Comparison of ENCODE assay signal across 1 cellular context in the genomic region with DNA sequence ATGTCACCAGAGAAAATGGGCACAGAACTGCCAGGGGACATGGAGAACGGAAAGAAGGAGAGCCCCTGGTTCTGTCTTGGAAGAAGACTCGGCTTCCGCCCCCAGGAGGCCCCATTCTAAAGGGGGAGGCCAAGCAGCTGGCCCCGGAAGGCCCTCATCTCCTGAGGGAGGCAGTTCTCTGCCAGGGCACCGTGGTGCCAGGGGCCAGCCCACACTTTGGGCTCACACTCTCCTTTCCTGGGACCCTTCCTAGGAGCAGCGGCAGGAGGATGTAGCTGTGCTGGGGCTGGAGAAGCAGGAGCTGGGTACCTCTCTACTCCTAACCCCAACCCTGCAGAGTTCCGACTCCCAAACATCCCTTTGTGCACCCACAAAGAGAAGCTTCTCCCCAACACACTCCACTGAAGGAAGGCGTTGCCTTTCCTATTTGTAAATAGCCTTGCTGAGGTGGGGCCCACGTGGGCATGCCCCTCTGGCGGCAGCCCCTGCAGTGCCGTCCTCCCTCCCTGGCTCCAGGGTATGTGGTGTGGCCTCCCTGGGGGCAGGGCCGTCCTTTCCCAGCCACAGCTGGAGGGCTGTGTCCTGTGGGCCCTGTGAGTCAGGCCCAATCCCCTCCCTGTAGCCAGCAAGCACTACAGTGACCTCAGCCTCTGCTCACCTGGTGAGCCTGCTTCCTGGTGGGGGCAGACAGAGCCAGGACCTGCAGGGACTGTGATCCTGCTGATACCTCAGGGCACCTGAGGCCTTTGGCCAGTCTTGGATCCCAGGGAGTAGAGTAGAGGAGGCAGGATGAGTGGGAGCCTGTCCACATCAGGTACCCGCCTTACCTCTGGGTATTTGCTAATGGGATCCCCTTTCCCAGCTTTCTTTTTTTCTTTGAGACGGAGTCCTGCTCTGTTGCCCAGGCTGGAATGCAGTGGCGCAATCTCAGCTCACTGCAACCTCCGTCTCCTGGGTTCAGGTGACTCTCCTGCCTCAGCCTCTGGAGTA.
TF ChIP-seq lines count a peak whose summit lies in the region.

No MANE protein-coding gene starts in this region.

TF ChIP-seq in HepG2, 621 proteins besides CTCF, POLR2A, EP300 and RAD21 (continued from another document and continues in another):
- TF ChIP-seq, protein P1, sequence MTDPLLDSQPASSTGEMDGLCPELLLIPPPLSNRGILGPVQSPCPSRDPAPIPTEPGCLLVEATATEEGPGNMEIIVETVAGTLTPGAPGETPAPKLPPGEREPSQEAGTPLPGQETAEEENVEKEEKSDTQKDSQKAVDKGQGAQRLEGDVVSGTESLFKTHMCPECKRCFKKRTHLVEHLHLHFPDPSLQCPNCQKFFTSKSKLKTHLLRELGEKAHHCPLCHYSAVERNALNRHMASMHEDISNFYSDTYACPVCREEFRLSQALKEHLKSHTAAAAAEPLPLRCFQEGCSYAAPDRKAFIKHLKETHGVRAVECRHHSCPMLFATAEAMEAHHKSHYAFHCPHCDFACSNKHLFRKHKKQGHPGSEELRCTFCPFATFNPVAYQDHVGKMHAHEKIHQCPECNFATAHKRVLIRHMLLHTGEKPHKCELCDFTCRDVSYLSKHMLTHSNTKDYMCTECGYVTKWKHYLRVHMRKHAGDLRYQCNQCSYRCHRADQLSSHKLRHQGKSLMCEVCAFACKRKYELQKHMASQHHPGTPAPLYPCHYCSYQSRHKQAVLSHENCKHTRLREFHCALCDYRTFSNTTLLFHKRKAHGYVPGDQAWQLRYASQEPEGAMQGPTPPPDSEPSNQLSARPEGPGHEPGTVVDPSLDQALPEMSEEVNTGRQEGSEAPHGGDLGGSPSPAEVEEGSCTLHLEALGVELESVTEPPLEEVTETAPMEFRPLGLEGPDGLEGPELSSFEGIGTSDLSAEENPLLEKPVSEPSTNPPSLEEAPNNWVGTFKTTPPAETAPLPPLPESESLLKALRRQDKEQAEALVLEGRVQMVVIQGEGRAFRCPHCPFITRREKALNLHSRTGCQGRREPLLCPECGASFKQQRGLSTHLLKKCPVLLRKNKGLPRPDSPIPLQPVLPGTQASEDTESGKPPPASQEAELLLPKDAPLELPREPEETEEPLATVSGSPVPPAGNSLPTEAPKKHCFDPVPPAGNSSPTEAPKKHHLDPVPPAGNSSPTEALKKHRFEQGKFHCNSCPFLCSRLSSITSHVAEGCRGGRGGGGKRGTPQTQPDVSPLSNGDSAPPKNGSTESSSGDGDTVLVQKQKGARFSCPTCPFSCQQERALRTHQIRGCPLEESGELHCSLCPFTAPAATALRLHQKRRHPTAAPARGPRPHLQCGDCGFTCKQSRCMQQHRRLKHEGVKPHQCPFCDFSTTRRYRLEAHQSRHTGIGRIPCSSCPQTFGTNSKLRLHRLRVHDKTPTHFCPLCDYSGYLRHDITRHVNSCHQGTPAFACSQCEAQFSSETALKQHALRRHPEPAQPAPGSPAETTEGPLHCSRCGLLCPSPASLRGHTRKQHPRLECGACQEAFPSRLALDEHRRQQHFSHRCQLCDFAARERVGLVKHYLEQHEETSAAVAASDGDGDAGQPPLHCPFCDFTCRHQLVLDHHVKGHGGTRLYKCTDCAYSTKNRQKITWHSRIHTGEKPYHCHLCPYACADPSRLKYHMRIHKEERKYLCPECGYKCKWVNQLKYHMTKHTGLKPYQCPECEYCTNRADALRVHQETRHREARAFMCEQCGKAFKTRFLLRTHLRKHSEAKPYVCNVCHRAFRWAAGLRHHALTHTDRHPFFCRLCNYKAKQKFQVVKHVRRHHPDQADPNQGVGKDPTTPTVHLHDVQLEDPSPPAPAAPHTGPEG (CRISPR knock-in tag; IDR thresholded peaks at IDR 0.05): no peak
- TF ChIP-seq ZNF780A (CRISPR knock-in tag; IDR thresholded peaks at IDR 0.05) (no peak), NFKB2 (CRISPR knock-in tag; IDR thresholded peaks at IDR 0.05; ENCODE audit: borderline replicate concordance) (0 out of 2 replicates have a peak, but pooled peaks have one; percentile 43), ARID2 (CRISPR knock-in tag; IDR thresholded peaks at IDR 0.05; ENCODE audit: borderline replicate concordance) (no peak), ZNF180 (CRISPR knock-in tag; IDR thresholded peaks at IDR 0.05; ENCODE audit: borderline replicate concordance, low read depth) (no peak), ARHGAP35 (CRISPR knock-in tag; IDR thresholded peaks at IDR 0.05; ENCODE audit: borderline replicate concordance) (peak; percentile 95; the same call in 1 of the 2 replicates), CERS6 (CRISPR knock-in tag; IDR thresholded peaks at IDR 0.05) (no peak), TSC22D2 (CRISPR knock-in tag; IDR thresholded peaks at IDR 0.05; ENCODE audit: borderline replicate concordance) (peak; percentile 64; the same call in 1 of the 2 replicates), ZNF550 (CRISPR knock-in tag; IDR thresholded peaks at IDR 0.05; ENCODE audit: borderline replicate concordance) (no peak), TOE1 (CRISPR knock-in tag; IDR thresholded peaks at IDR 0.05) (no peak), DPF2 (CRISPR knock-in tag; IDR thresholded peaks at IDR 0.05; ENCODE audit: borderline replicate concordance, low read depth) (peak; percentile 52), KAT8 (CRISPR knock-in tag; IDR thresholded peaks at IDR 0.05) (peak; percentile 78), FOXK2 (IDR thresholded peaks at IDR 0.05) (no peak), RARG (CRISPR knock-in tag; IDR thresholded peaks at IDR 0.05; ENCODE audit: low read depth) (no peak), DDIT3 (CRISPR knock-in tag; IDR thresholded peaks at IDR 0.05) (no peak), RFXANK (CRISPR knock-in tag; IDR thresholded peaks at IDR 0.05) (no peak), MIER2 (CRISPR knock-in tag; IDR thresholded peaks at IDR 0.05) (no peak; the same call in 1 of the 2 replicates), ZNF614 (CRISPR knock-in tag; IDR thresholded peaks at IDR 0.05; ENCODE audit: borderline replicate concordance) (no peak; the same call in 1 of the 2 replicates), PHB2 (IDR thresholded peaks at IDR 0.05; ENCODE audit: partially characterized antibody) (no peak), SATB2 (CRISPR knock-in tag; IDR thresholded peaks at IDR 0.05) (no peak), ZNF556 (CRISPR knock-in tag; IDR thresholded peaks at IDR 0.05; ENCODE audit: borderline replicate concordance) (no peak), PHF8 (CRISPR knock-in tag; IDR thresholded peaks at IDR 0.05) (peak; percentile 75), ZFY (CRISPR knock-in tag; IDR thresholded peaks at IDR 0.05) (peak; percentile 74; the same call in 1 of the 2 replicates), BRCA1 (CRISPR knock-in tag; IDR thresholded peaks at IDR 0.05) (no peak), ZNF44 (CRISPR knock-in tag; IDR thresholded peaks at IDR 0.05) (no peak), ZNF225 (CRISPR knock-in tag; IDR thresholded peaks at IDR 0.05) (no peak), ZNF772 (CRISPR knock-in tag; IDR thresholded peaks at IDR 0.05) (peak; percentile 89; the same call in 1 of the 2 replicates), NFIB (CRISPR knock-in tag; IDR thresholded peaks at IDR 0.05; ENCODE audit: borderline replicate concordance) (no peak), HDAC6 (IDR thresholded peaks at IDR 0.05; ENCODE audit: low read depth, low read length) (no peak), GTF2F1 (IDR thresholded peaks at IDR 0.05; ENCODE audit: low read length) (no peak), SOX5 (CRISPR knock-in tag; IDR thresholded peaks at IDR 0.05; ENCODE audit: borderline replicate concordance) (peak; percentile 67), CENPT (CRISPR knock-in tag; IDR thresholded peaks at IDR 0.05; ENCODE audit: low read depth) (no peak), GPN1 (CRISPR knock-in tag; IDR thresholded peaks at IDR 0.05; ENCODE audit: borderline replicate concordance) (peak; percentile 84; the same call in 1 of the 2 replicates), FOXO1 (CRISPR knock-in tag; IDR thresholded peaks at IDR 0.05) (peak; percentile 67; the same call in 1 of the 2 replicates)
- TF ChIP-seq, protein P2, sequence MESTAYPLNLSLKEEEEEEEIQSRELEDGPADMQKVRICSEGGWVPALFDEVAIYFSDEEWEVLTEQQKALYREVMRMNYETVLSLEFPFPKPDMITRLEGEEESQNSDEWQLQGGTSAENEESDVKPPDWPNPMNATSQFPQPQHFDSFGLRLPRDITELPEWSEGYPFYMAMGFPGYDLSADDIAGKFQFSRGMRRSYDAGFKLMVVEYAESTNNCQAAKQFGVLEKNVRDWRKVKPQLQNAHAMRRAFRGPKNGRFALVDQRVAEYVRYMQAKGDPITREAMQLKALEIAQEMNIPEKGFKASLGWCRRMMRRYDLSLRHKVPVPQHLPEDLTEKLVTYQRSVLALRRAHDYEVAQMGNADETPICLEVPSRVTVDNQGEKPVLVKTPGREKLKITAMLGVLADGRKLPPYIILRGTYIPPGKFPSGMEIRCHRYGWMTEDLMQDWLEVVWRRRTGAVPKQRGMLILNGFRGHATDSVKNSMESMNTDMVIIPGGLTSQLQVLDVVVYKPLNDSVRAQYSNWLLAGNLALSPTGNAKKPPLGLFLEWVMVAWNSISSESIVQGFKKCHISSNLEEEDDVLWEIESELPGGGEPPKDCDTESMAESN (CRISPR knock-in tag; conservative IDR thresholded peaks at IDR 0.05): peak; percentile 63; the same call in 1 of the 2 replicates
- TF ChIP-seq, protein P3, sequence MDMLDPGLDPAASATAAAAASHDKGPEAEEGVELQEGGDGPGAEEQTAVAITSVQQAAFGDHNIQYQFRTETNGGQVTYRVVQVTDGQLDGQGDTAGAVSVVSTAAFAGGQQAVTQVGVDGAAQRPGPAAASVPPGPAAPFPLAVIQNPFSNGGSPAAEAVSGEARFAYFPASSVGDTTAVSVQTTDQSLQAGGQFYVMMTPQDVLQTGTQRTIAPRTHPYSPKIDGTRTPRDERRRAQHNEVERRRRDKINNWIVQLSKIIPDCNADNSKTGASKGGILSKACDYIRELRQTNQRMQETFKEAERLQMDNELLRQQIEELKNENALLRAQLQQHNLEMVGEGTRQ (IDR thresholded peaks at IDR 0.05; ENCODE audit: low read depth, low read length): no peak
- TF ChIP-seq, protein P3 (CRISPR knock-in tag; IDR thresholded peaks at IDR 0.05; ENCODE audit: borderline replicate concordance): no peak
- TF ChIP-seq, protein P4, sequence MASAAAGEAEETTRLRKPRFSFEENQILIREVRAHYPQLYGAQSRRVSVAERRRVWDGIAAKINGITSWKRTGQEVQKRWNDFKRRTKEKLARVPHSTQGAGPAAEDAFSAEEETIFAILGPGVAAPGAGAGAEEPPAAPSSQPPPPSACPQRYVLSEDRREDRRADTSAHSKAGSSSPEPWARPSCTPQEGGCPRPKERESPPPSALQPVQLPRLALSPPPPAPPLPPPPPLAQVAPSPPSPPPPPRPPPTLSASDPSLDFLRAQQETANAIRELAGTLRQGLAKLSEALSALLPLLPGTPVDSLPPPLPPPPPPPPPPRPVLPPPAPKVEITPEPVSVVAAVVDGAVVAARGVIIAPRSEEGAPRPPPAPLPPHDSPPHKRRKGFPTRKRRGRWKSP (CRISPR knock-in tag; IDR thresholded peaks at IDR 0.05): no peak
- TF ChIP-seq, protein P5, sequence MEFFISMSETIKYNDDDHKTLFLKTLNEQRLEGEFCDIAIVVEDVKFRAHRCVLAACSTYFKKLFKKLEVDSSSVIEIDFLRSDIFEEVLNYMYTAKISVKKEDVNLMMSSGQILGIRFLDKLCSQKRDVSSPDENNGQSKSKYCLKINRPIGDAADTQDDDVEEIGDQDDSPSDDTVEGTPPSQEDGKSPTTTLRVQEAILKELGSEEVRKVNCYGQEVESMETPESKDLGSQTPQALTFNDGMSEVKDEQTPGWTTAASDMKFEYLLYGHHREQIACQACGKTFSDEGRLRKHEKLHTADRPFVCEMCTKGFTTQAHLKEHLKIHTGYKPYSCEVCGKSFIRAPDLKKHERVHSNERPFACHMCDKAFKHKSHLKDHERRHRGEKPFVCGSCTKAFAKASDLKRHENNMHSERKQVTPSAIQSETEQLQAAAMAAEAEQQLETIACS (CRISPR knock-in tag; IDR thresholded peaks at IDR 0.05): no peak
- TF ChIP-seq, protein P6, sequence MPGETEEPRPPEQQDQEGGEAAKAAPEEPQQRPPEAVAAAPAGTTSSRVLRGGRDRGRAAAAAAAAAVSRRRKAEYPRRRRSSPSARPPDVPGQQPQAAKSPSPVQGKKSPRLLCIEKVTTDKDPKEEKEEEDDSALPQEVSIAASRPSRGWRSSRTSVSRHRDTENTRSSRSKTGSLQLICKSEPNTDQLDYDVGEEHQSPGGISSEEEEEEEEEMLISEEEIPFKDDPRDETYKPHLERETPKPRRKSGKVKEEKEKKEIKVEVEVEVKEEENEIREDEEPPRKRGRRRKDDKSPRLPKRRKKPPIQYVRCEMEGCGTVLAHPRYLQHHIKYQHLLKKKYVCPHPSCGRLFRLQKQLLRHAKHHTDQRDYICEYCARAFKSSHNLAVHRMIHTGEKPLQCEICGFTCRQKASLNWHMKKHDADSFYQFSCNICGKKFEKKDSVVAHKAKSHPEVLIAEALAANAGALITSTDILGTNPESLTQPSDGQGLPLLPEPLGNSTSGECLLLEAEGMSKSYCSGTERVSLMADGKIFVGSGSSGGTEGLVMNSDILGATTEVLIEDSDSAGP (CRISPR knock-in tag; IDR thresholded peaks at IDR 0.05; ENCODE audit: borderline replicate concordance): peak; percentile 79; the same call in 1 of the 2 replicates
- TF ChIP-seq, protein P7, sequence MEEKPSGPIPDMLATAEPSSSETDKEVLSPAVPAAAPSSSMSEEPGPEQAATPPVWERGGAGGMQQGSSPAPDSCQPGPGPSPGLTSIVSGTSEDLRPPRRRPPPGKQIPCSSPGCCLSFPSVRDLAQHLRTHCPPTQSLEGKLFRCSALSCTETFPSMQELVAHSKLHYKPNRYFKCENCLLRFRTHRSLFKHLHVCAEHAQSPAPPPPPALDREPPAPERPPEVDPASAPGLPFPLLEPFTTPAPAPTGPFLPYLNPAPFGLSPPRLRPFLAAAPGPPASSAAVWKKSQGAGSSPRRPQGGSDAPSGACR (CRISPR knock-in tag; IDR thresholded peaks at IDR 0.05): 0 out of 2 replicates have a peak, but pooled peaks have one; percentile 29
- TF ChIP-seq, protein P8, sequence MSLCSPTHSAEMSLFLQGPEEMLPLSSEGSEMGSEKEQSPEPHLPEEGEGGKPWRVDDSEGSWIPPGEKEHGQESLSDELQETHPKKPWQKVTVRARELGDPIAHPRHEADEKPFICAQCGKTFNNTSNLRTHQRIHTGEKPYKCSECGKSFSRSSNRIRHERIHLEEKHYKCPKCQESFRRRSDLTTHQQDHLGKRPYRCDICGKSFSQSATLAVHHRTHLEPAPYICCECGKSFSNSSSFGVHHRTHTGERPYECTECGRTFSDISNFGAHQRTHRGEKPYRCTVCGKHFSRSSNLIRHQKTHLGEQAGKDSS (CRISPR knock-in tag; IDR thresholded peaks at IDR 0.05; ENCODE audit: borderline replicate concordance, low read depth): peak; percentile 83; the same call in 1 of the 2 replicates
